ENCODE assay signal across 10 cellular contexts in genomic region chr9:71680189-71680983, GRCh38.
DNase-seq lines count a peak whose midpoint lies in the region; ATAC-seq and TF ChIP-seq lines count a peak whose summit lies in the region.
"Had no signal": no experiment of that assay in that cellular context is flagged by ENCODE, and none has a peak within 500 bp of the region (broad histone marks: within the 10 kb centered on the region; RNA-seq: fewer than 3 reads in every experiment).

No MANE protein-coding gene starts in this region.

- CTCF ChIA-PET in AG04450 (lab: Charles Lee) (interaction anchor here (0.9 to 2.9 kb wide), 5 partner anchors 76 to 139 kb away, joined by 3 to 15 read pairs (median 4); no protein-coding TSS in a partner anchor), HEK293T (lab: Yijun Ruan, JAX) (no interaction called here)

- H3K9me3 ChIP-seq in AG04450 (ENCODE audit: control insufficient read depth, insufficient read depth, low read length) (no peaks in the 10 kb centered on the region), ascending aorta (no peaks in the 10 kb centered on the region)
- H3K9me3 ChIP-seq: gastrocnemius medialis had no signal

- POLR2A ChIA-PET in AG04450 (lab: Yijun Ruan, JAX), result interaction anchor here (0.5 to 2.6 kb wide), 3 partner anchors 16 to 88 kb away, joined by 3 to 7 read pairs (median 3); partner anchors contain the start of gene CEMIP2
- POLR2A ChIA-PET in HEK293T (lab: Yijun Ruan, JAX), result no interaction called here

- ATAC-seq in HG02610 (IDR thresholded peaks at IDR 0.05; ENCODE audit: unreplicated experiment), result peak; percentile 34
- no peak for ATAC-seq in GM18858 (IDR thresholded peaks at IDR 0.05; ENCODE audit: unreplicated experiment)
- ATAC-seq: gastrocnemius medialis had no signal

- H3K4me1 ChIP-seq in ascending aorta, result peaks cover 3 to 20% of the 10 kb centered on the region in 2 donors

- intact Hi-C loops in ascending aorta (cut with DNase I), result no loop called here

- no peak for DNase-seq in AG04450 (ENCODE audit: low read depth, low spot score)
- DNase-seq in ascending aorta (ENCODE audit: low spot score in 2 of 2), result no peak
- DNase-seq in left kidney (ENCODE audit: low read depth, low spot score), result peak; percentile 20
- DNase-seq in DMS79 (lab: John Stamatoyannopoulos, UW), result no peak
- DNase-seq in HEK293T (ENCODE audit: extremely low spot score), result no peak
- no peak for DNase-seq in NCI-H1694 treated with DMSO at 0.1 percent for 48 hours (lab: John Stamatoyannopoulos, UW)
- DNase-seq: gastrocnemius medialis had no signal

- H3K4me3 ChIP-seq in AG04450 (ENCODE audit: low read depth, low read length), result no peak overlapping the region
- H3K4me3 ChIP-seq in ascending aorta, result no peak overlapping the region
- H3K4me3 ChIP-seq: gastrocnemius medialis had no signal

- no peaks in the 10 kb centered on the region for H3K36me3 ChIP-seq in ascending aorta
- H3K36me3 ChIP-seq: gastrocnemius medialis had no signal

- H3K27me3 ChIP-seq in AG04450 (ENCODE audit: control insufficient read depth, insufficient read depth, low read length) (no peaks in the 10 kb centered on the region), ascending aorta (no peaks in the 10 kb centered on the region)
- H3K27me3 ChIP-seq: gastrocnemius medialis had no signal

- H3K27ac ChIP-seq in AG04450 (ENCODE audit: low read depth, low read length) (peak overlapping the region; percentile 33), ascending aorta (peak overlapping the region; percentile 35 to 52)
- H3K27ac ChIP-seq: C4-2B had no signal

- no peak for TF ChIP-seq CTCF in AG04450 (IDR thresholded peaks at IDR 0.05; ENCODE audit: low read depth, low read length)
- TF ChIP-seq CTCF in ascending aorta (IDR thresholded peaks at IDR 0.05), result no peak

TF ChIP-seq in HEK293T, 16 proteins besides CTCF, POLR2A, EP300 and RAD21:
- TF ChIP-seq ZNF384 (IDR thresholded peaks at IDR 0.05) (no peak), FOXA1 (IDR thresholded peaks at IDR 0.05) (no peak), SP1 (IDR thresholded peaks at IDR 0.05) (no peak)
TF ChIP-seq in HEK293T: peak in this region for 0.
